Comparison of ENCODE assay signal across 8 cellular contexts in the genomic region with DNA sequence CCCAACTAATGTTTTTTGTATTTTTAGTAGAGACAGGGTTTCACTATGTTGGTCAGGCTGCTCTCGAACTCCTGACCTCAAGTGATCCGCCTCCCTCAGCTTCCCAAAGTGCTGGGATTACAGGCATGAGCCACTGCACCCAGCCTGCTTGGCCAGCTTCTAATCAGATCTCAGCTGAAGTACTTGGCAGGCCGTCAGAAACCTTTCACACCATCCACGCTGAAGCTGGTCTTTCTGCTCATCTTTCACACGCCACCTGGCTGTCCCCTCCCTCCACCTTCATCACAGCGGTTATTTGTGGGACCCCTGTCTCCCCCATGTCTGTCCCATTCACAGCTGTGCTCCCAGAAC. TPM values are rescaled to one million over a fixed set of nuclear protein-coding genes. Genes with fewer than 3 reads are reported as not detected.
DNase-seq lines count a peak whose midpoint lies in the region; ATAC-seq, FAIRE-seq and TF ChIP-seq lines count a peak whose summit lies in the region.
"Not testable (repeated sequence)": the region's sequence is repeated elsewhere in the genome, so short reads cannot be mapped to it uniquely, and the experiment has no call there.

No MANE protein-coding gene starts in this region.

- TF ChIP-seq CTCF in brain microvascular endothelial cell (IDR thresholded peaks at IDR 0.05; ENCODE audit: low read depth, low read length, missing control alignments); esophagus squamous epithelium (IDR thresholded peaks at IDR 0.05); keratinocyte (optimal IDR thresholded peaks at IDR 0.05 in 1 of 3, IDR thresholded peaks at IDR 0.05 in 1 of 3, conservative IDR thresholded peaks at IDR 0.05 in 1 of 3; ENCODE audit: extremely low read depth in 1 of 3, insufficient read depth in 2 of 3, low read length in 3 of 3); lung (IDR thresholded peaks at IDR 0.05; ENCODE audit: control extremely low read depth, extremely low read depth); psoas muscle (IDR thresholded peaks at IDR 0.05); upper lobe of right lung (IDR thresholded peaks at IDR 0.05): not testable (repeated sequence)

- not testable (repeated sequence) for H3K9me3 ChIP-seq in esophagus squamous epithelium; keratinocyte (ENCODE audit: control insufficient read depth, low read depth, low read length); lung (ENCODE audit: control insufficient read depth in 2 of 2, insufficient read depth in 1 of 2, low read length in 1 of 2); psoas muscle; upper lobe of right lung

- in situ Hi-C loops in brain microvascular endothelial cell (cut with HindIII; ENCODE audit: low pct_ligation_motif_present, low sequenced_read_pairs) = not testable (repeated sequence)

- H4K20me1 ChIP-seq in keratinocyte (ENCODE audit: control insufficient read depth, extremely low read depth, insufficient read depth, low read length) = not testable (repeated sequence)

- peaks cover 16 to 47% (median 16%) of the 10 kb centered on the region in 3 donors for H3K4me1 ChIP-seq in esophagus squamous epithelium
- H3K4me1 ChIP-seq in keratinocyte (ENCODE audit: control insufficient read depth, extremely low read depth, insufficient read depth, low read length) = peaks cover 47% of the 10 kb centered on the region
- H3K4me1 ChIP-seq in lung (ENCODE audit: control insufficient read depth in 2 of 2, insufficient read depth in 2 of 2, low read length in 2 of 2) = not testable (repeated sequence)
- peaks cover 48% of the 10 kb centered on the region for H3K4me1 ChIP-seq in psoas muscle
- H3K4me1 ChIP-seq in upper lobe of right lung = peaks cover 44% of the 10 kb centered on the region

- intact Hi-C loops in esophagus squamous epithelium (cut with DNase I); psoas muscle (cut with DNase I); upper lobe of right lung (cut with DNase I): not testable (repeated sequence)

- not testable (repeated sequence) for ATAC-seq in lung (ENCODE audit: insufficient read depth, low FRiP score); psoas muscle; upper lobe of right lung

- dilution Hi-C loops in keratinocyte (cut with MboI; ENCODE audit: extremely low pct_ligation_motif_present, low sequenced_read_pairs) = not testable (repeated sequence)

- not testable (repeated sequence) for H2AFZ ChIP-seq in keratinocyte (ENCODE audit: control insufficient read depth, low read length)

- H3K9ac ChIP-seq in keratinocyte (ENCODE audit: control insufficient read depth, extremely low read depth, insufficient read depth, low read length) = not testable (repeated sequence)

- FAIRE-seq in keratinocyte (lab: Jason Lieb, UNC) = not testable (repeated sequence)

- peaks cover 47% of the 10 kb centered on the region for H3K79me2 ChIP-seq in keratinocyte (ENCODE audit: control insufficient read depth, insufficient read depth, low read length)

- WGBS in esophagus squamous epithelium, 2 donors = 82 to 83% methylated on average over 6 of the region's 6 CpGs
- WGBS in lung, 2 donors = 72 to 86% methylated on average over 6 of the region's 6 CpGs
- 42 to 79% (median 49%) methylated on average over 6 of the region's 6 CpGs for WGBS in psoas muscle, 3 donors

- H3K9me1 ChIP-seq in keratinocyte (ENCODE audit: control insufficient read depth, extremely low read depth, insufficient read depth, low read length) = not testable (repeated sequence)

- not testable (repeated sequence) for H3K4me3 ChIP-seq in brain microvascular endothelial cell (ENCODE audit: low read depth, low read length); esophagus squamous epithelium; keratinocyte (ENCODE audit: control insufficient read depth in 2 of 3, extremely low read depth in 1 of 3, insufficient read depth in 2 of 3, low read depth in 1 of 3, low read length in 3 of 3); lung; psoas muscle; upper lobe of right lung

- TF ChIP-seq POLR2A in esophagus squamous epithelium (IDR thresholded peaks at IDR 0.05) = not testable (repeated sequence)

- H3K36me3 ChIP-seq in brain microvascular endothelial cell (replicated peaks) (peaks cover 71% of the 10 kb centered on the region), esophagus squamous epithelium (peaks cover 29 to 96% (median 64%) of the 10 kb centered on the region in 3 donors), keratinocyte (ENCODE audit: control insufficient read depth in 2 of 2, extremely low read depth in 1 of 2, insufficient read depth in 2 of 2, low read length in 2 of 2) (peaks cover 48 to 70% of the 10 kb centered on the region in 2 experiments), lung (ENCODE audit: control insufficient read depth in 2 of 2, insufficient read depth in 2 of 2, low read length in 2 of 2) (peaks cover 11 to 75% of the 10 kb centered on the region in 2 donors), psoas muscle (ENCODE audit: insufficient read depth in 1 of 2, low read depth in 1 of 2) (peaks cover 5 to 77% of the 10 kb centered on the region in 2 donors), upper lobe of right lung (peaks cover 82% of the 10 kb centered on the region)

- peak; percentile 14 for DNase-seq in EH (ENCODE audit: low read depth)
- DNase-seq in NCI-H226 = peak; percentile 33
- not testable (repeated sequence) for DNase-seq in brain microvascular endothelial cell; esophagus squamous epithelium (lab: John Stamatoyannopoulos, UW); keratinocyte (ENCODE audit: low read depth, low spot score); psoas muscle; upper lobe of right lung
- peak; percentile 66 for DNase-seq in lung (ENCODE audit: low spot score)

- H3K27ac ChIP-seq in brain microvascular endothelial cell (peak overlapping the region; percentile 92), esophagus squamous epithelium (peak overlapping the region in 3 of 4 donors; percentile 13 to 55 (median 34)), keratinocyte (ENCODE audit: control insufficient read depth, insufficient read depth, low read length) (peak overlapping the region; percentile 4), lung (ENCODE audit: low read depth in 1 of 2, low read length in 1 of 2) (peak overlapping the region in 1 of 2 donors; percentile 40), psoas muscle (peak overlapping the region; percentile 99), upper lobe of right lung (peak overlapping the region; percentile 47)

- H3K27me3 ChIP-seq in brain microvascular endothelial cell (replicated peaks); esophagus squamous epithelium; keratinocyte (ENCODE audit: control insufficient read depth, extremely low read depth, insufficient read depth, low read length); lung (ENCODE audit: control insufficient read depth, insufficient read depth); psoas muscle (ENCODE audit: insufficient read depth in 3 of 3, low read length in 2 of 3); upper lobe of right lung: not testable (repeated sequence)

- H3K4me2 ChIP-seq in keratinocyte (ENCODE audit: control insufficient read depth, extremely low read depth, insufficient read depth, low read depth, low read length) = not testable (repeated sequence)

RNA-seq across cellular contexts. Expression of a gene that starts 8.5 kb away (rescaled TPM):
- total RNA-seq in esophagus squamous epithelium (10 to 100 TPM; 32.8 to 51.5 (median 47.7) TPM), lung (10 to 100 TPM; 33.2 to 95.5 TPM), psoas muscle (10 to 100 TPM; 55.9 to 97.4 (median 78.6) TPM), upper lobe of right lung (75.8 TPM)
- polyA plus RNA-seq in keratinocyte (17.1 to 23.3 TPM (median 19.2 TPM) in 3 replicates), lung (10 to 100 TPM; 42.3 to 45.5 TPM), psoas muscle (100 to 1,000 TPM in 2 of 3 donors, 10 to 100 TPM in 1; 64.6 to 138 (median 108) TPM)
- polyA plus RNA-seq in keratinocyte (2011; ENCODE audit: low read depth) = 32.5 TPM
- 14.8 and 34.4 TPM in 2 replicates for polyA plus RNA-seq in keratinocyte (2011; cell fraction: cytosol; rRNA removed)
- 51.5 and 64.6 TPM in 2 replicates for polyA plus RNA-seq in keratinocyte (2011; cell fraction: nucleus; rRNA removed)
- 24.1 and 106 TPM in 2 replicates for polyA plus RNA-seq in keratinocyte (2012; ENCODE audit: low replicate concordance)
- 18.7 to 149 TPM (median 27.5 TPM) in 3 replicates for polyA minus RNA-seq in keratinocyte
- polyA minus RNA-seq in keratinocyte (2011; cell fraction: cytosol; rRNA and poly(A)+ RNA removed) = 49.1 TPM
- polyA minus RNA-seq in keratinocyte (2011; cell fraction: nucleus; rRNA and poly(A)+ RNA removed) = 63.1 and 89.1 TPM in 2 replicates

RNA-seq across cellular contexts. Expression of a gene that starts 45.0 kb away (rescaled TPM):
- total RNA-seq in esophagus squamous epithelium = 10 to 100 TPM; 33.2 to 52.5 (median 41.5) TPM
- polyA plus RNA-seq in keratinocyte = 80.3 to 141 TPM (median 85.9 TPM) in 3 replicates
- 17.6 TPM for polyA plus RNA-seq in keratinocyte (2011; ENCODE audit: low read depth)
- polyA plus RNA-seq in keratinocyte (2011; cell fraction: cytosol; rRNA removed) = 54.8 and 110 TPM in 2 replicates
- polyA plus RNA-seq in keratinocyte (2011; cell fraction: nucleus; rRNA removed) = 95.6 and 133 TPM in 2 replicates
- 123 and 217 TPM in 2 replicates for polyA plus RNA-seq in keratinocyte (2012; ENCODE audit: low replicate concordance)
- 25.0 to 71.5 TPM (median 35.6 TPM) in 3 replicates for polyA minus RNA-seq in keratinocyte
- polyA minus RNA-seq in keratinocyte (2011; cell fraction: cytosol; rRNA and poly(A)+ RNA removed) = 79.0 TPM
- 40.6 and 42.4 TPM in 2 replicates for polyA minus RNA-seq in keratinocyte (2011; cell fraction: nucleus; rRNA and poly(A)+ RNA removed)
- total RNA-seq in lung = 100 to 1,000 TPM in 1 of 2 donors, 10 to 100 TPM in 1; 70.4 to 157 TPM
- 100 to 1,000 TPM; 127 to 280 TPM for polyA plus RNA-seq in lung
- 10 to 100 TPM; 11.4 to 24.0 (median 19.1) TPM for total RNA-seq in psoas muscle
- 100 to 1,000 TPM in 1 of 3 donors, 10 to 100 TPM in 2; 23.9 to 164 (median 40.0) TPM for polyA plus RNA-seq in psoas muscle
- 94.2 TPM for total RNA-seq in upper lobe of right lung
